ENCODE assay signal across 8 cellular contexts in genomic region chr17:59366773-59367656, GRCh38. TPM values are rescaled to one million over a fixed set of nuclear protein-coding genes. Genes with fewer than 3 reads are reported as not detected.
A peak's percentile ranks its signal among the peaks of the same experiment; 100 is the strongest.
DNase-seq lines count a peak whose midpoint lies in the region; ATAC-seq and TF ChIP-seq lines count a peak whose summit lies in the region.

No MANE protein-coding gene starts in this region.

- intact Hi-C loops in MCF 10A (cut with micrococcal nuclease) (no loop called here), lower leg skin (cut with DNase I; ENCODE audit: low total_unique reads) (no loop called here)

- H3K27ac Mint-ChIP-seq in MCF 10A (ENCODE audit: low read depth, unreplicated experiment): no peak overlapping the region
- H3K27ac Mint-ChIP-seq in activated T-helper 17 cell treated with anti-CD3 and anti-CD28 coated beads, Interleukin-2, amount 50 U/mL, for 72 hours: peak overlapping the region; percentile 66

- peaks cover 6% of the 10 kb centered on the region for H3K36me3 Mint-ChIP-seq in MCF 10A (ENCODE audit: insufficient read depth, unreplicated experiment)
- no peaks in the 10 kb centered on the region for H3K36me3 Mint-ChIP-seq in activated T-helper 17 cell treated with anti-CD3 and anti-CD28 coated beads, Interleukin-2, amount 50 U/mL, for 72 hours (ENCODE audit: low read depth)

- no peaks in the 10 kb centered on the region for H3K36me3 ChIP-seq in smooth muscle cell (ENCODE audit: low read depth)

- peak overlapping the region; percentile 83 for H3K27ac ChIP-seq in smooth muscle cell (ENCODE audit: low read depth)

- no peak for ATAC-seq in activated T-helper 17 cell treated with anti-CD3 and anti-CD28 coated beads, Interleukin-2, amount 50 U/mL, for 72 hours (replicated peaks)
- no peak for ATAC-seq in HG03565 (IDR thresholded peaks at IDR 0.05; ENCODE audit: unreplicated experiment)

- peaks cover 25% of the 10 kb centered on the region for H3K4me1 Mint-ChIP-seq in MCF 10A (ENCODE audit: insufficient read depth, unreplicated experiment)
- H3K4me1 Mint-ChIP-seq in activated T-helper 17 cell treated with anti-CD3 and anti-CD28 coated beads, Interleukin-2, amount 50 U/mL, for 72 hours: peaks cover 43% of the 10 kb centered on the region

- CTCF ChIA-PET in MCF 10A (lab: Yijun Ruan, JAX): interaction anchor here (0.7 to 1.3 kb wide), 2 partner anchors 73 to 415 kb away, joined by 3 to 4 read pairs; no protein-coding TSS in a partner anchor

- no peaks in the 10 kb centered on the region for H3K9me3 ChIP-seq in smooth muscle cell (replicated peaks; ENCODE audit: low read depth)

- H3K27me3 Mint-ChIP-seq in MCF 10A (ENCODE audit: insufficient read depth, unreplicated experiment): no peaks in the 10 kb centered on the region
- no peaks in the 10 kb centered on the region for H3K27me3 Mint-ChIP-seq in activated T-helper 17 cell treated with anti-CD3 and anti-CD28 coated beads, Interleukin-2, amount 50 U/mL, for 72 hours

- no peak for TF ChIP-seq POLR2A in lower leg skin (IDR thresholded peaks at IDR 0.05)

- H3K79me2 ChIP-seq in smooth muscle cell (ENCODE audit: low read depth): peaks cover 21% of the 10 kb centered on the region

- H3K4me1 ChIP-seq in smooth muscle cell (ENCODE audit: low read depth): peaks cover 91% of the 10 kb centered on the region

- in situ Hi-C loops in T47D (cut with HindIII; ENCODE audit: low pct_unique_long_range_greater_than_20kb, low sequenced_read_pairs): no loop called here

- peaks cover 15% of the 10 kb centered on the region for H3F3A ChIP-seq in smooth muscle cell (ENCODE audit: low read depth)

- H3K27me3 ChIP-seq in smooth muscle cell (ENCODE audit: low read depth): no peaks in the 10 kb centered on the region

- no peak overlapping the region for H2AFZ ChIP-seq in smooth muscle cell (ENCODE audit: low read depth)

- TF ChIP-seq CTCF in MCF 10A (IDR thresholded peaks at IDR 0.05; ENCODE audit: unreplicated experiment): no peak
- no peak for TF ChIP-seq CTCF in smooth muscle cell (IDR thresholded peaks at IDR 0.05; ENCODE audit: borderline replicate concordance, insufficient read depth, poor library complexity, severe bottlenecking)
- TF ChIP-seq CTCF in lower leg skin (IDR thresholded peaks at IDR 0.05): no peak

- H3K4me3 ChIP-seq in smooth muscle cell (no peak overlapping the region), lower leg skin (ENCODE audit: low read depth, poor library complexity, severe bottlenecking) (no peak overlapping the region)

- DNase-seq in T47D (ENCODE audit: low read depth in 1 of 2, low spot score in 1 of 2): peak; percentile 49 to 85
- DNase-seq in MCF 10A (ENCODE audit: unreplicated experiment): no peak
- peak; percentile 83 for DNase-seq in hepatic stellate cell (ENCODE audit: low spot score)
- DNase-seq in smooth muscle cell (lab: John Stamatoyannopoulos, UW; ENCODE audit: unreplicated experiment): no peak
- no peak for DNase-seq in lower leg skin (ENCODE audit: low spot score in 2 of 2)
- no peak for DNase-seq in midbrain (lab: John Stamatoyannopoulos, UW)

- POLR2A ChIA-PET in MCF 10A (lab: Yijun Ruan, JAX): interaction anchor here (1.1 kb wide), 1 partner anchor 28 kb away, joined by 4 read pairs; no protein-coding TSS in a partner anchor

- H3K4me2 ChIP-seq in smooth muscle cell: peak overlapping the region; percentile 22

- no peaks in the 10 kb centered on the region for H4K20me1 ChIP-seq in smooth muscle cell (ENCODE audit: low read depth)

- 47% methylated on average over 8 of the region's 8 CpGs for WGBS in smooth muscle cell (ENCODE audit: low lambda C conversion rate)
- WGBS in lower leg skin, 2 donors: 31 to 50% methylated on average over 8 of the region's 8 CpGs

- no peaks in the 10 kb centered on the region for H3K9me3 Mint-ChIP-seq in MCF 10A (ENCODE audit: unreplicated experiment)
- no peaks in the 10 kb centered on the region for H3K9me3 Mint-ChIP-seq in activated T-helper 17 cell treated with anti-CD3 and anti-CD28 coated beads, Interleukin-2, amount 50 U/mL, for 72 hours

- no TSS peak for BruUV-seq in MCF 10A (replicated peaks; lab: Mats Ljungman, UMichigan)

- no peak overlapping the region for H3K4me3 Mint-ChIP-seq in MCF 10A (ENCODE audit: unreplicated experiment)
- peak overlapping the region; percentile 62 for H3K4me3 Mint-ChIP-seq in activated T-helper 17 cell treated with anti-CD3 and anti-CD28 coated beads, Interleukin-2, amount 50 U/mL, for 72 hours

- peak overlapping the region; percentile 68 for H3K9ac ChIP-seq in smooth muscle cell (ENCODE audit: low read depth)

RNA-seq across cellular contexts. Expression of gene YPEL2, which starts 35.6 kb away (rescaled TPM):
- 1.9 and 2.1 TPM in 2 replicates for total RNA-seq in MCF 10A (2022)
- 10 to 100 TPM; 11.6 to 20.0 TPM for total RNA-seq in activated T-helper 17 cell treated with anti-CD3 and anti-CD28 coated beads, Interleukin-2, amount 50 U/mL, for 72 hours
- 8.0 and 9.6 TPM in 2 replicates for total RNA-seq in smooth muscle cell
- 4.0 and 8.2 TPM in 2 replicates for polyA plus RNA-seq in smooth muscle cell
- total RNA-seq in lower leg skin: 10 to 100 TPM; 20.6 to 33.1 (median 26.9) TPM

Comparison
In these comparisons a context has a peak if more than half of its experiments do, and no peak if none do; other contexts are left out.
1. DNase-seq: peak in T47D (2 of 2) and hepatic stellate cell (single experiment); none in MCF 10A (single experiment), smooth muscle cell (single experiment), lower leg skin (0 of 2) and midbrain (single experiment).